ENCODE assay signal across 1 cellular context in the genomic region with DNA sequence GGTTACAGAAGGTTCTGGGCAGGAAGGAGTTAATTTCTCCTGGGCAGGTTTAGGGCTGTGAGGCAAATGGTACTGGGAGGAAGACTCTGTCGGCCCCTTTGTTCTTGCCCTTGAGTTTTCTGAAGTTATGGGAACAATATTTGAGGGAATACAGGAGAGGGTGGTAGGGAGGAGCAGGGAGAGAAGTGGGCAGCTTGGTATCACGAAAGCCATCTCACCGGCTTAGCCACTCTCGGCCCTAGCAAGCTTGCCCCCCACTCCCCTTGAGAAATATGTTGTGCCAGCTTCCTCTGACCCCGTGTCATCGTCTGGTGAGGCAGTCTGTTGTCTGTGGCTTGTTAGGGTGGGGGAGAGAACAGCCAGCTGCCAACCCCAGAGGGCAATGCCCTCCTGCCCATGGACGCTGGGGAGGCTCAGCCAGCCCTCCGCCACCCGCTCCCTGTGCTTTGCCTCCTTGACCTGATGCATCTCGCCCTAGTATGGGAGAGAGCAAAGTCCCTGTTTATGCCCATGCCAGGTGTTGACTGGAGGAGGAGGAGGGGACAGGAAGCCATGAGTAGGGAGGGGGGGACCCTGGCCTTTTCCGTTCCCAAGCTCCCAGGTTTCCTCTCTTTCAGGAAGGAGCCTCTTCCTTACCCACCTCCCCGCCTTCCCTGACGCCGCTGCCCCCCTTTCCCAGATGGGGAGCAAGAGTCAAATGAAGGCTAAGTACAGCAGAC.
TF ChIP-seq lines count a peak whose summit lies in the region.

No MANE protein-coding gene starts in this region.

TF ChIP-seq in K562, 482 proteins besides CTCF, POLR2A, EP300 and RAD21:
- TF ChIP-seq ZNF143 (CRISPR knock-in tag; IDR thresholded peaks at IDR 0.05): 0 out of 2 replicates have a peak, but pooled peaks have one; percentile 10
- TF ChIP-seq RAD51 (IDR thresholded peaks at IDR 0.05; ENCODE audit: borderline replicate concordance, low read depth): no peak
- peak; percentile 20 for TF ChIP-seq KDM5B (IDR thresholded peaks at IDR 0.05; ENCODE audit: insufficient replicate concordance, low read depth, low read length)
- TF ChIP-seq GATAD2A (IDR thresholded peaks at IDR 0.05): peak; percentile 64; the same call in 1 of the 2 replicates
- TF ChIP-seq GABPA (tag; conservative IDR thresholded peaks at IDR 0.05; ENCODE audit: low read depth): no peak
